ENCODE assay signal across 11 cellular contexts in the genomic region with DNA sequence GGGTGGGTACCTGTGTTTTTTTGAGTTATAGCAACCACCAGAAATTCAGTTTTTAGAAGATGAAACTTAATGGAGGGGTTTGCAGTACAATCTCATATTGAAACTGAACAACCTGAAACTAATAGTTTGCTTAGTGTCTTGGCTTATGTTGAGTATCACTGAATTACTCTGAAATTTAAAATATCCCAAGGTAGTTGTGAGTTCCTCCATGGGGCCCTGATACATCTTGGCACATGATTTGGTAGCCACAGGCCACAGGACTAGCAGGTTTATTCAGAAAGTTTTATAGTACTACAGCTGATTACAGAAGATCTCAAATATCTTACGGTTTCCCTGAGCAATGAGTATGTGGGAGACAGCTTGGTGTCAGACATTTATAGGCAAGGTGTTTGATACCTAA. TPM values are rescaled to one million over a fixed set of nuclear protein-coding genes. Genes with fewer than 3 reads are reported as not detected.
A peak's percentile ranks its signal among the peaks of the same experiment; 100 is the strongest.
DNase-seq lines count a peak whose midpoint lies in the region; ATAC-seq and TF ChIP-seq lines count a peak whose summit lies in the region.
"Had no signal": no experiment of that assay in that cellular context is flagged by ENCODE, and none has a peak within 500 bp of the region (broad histone marks: within the 10 kb centered on the region; RNA-seq: fewer than 3 reads in every experiment).

No MANE protein-coding gene starts in this region.

- peak overlapping the region in 4 of 7 donors; percentile 3 to 33 (median 25) for H3K4me3 Mint-ChIP-seq in CD8-positive, alpha-beta memory T cell
- H3K4me3 Mint-ChIP-seq in endodermal cell = no peak overlapping the region

- no peaks in the 10 kb centered on the region for H3K27me3 ChIP-seq in CD8-positive, alpha-beta memory T cell (ENCODE audit: insufficient read depth, low read length, poor library complexity, severe bottlenecking)
- no peaks in the 10 kb centered on the region for H3K27me3 ChIP-seq in endodermal cell (ENCODE audit: control insufficient read depth, insufficient read depth, low read length, poor library complexity, severe bottlenecking)
- H3K27me3 ChIP-seq in gastroesophageal sphincter = no peaks in the 10 kb centered on the region
- H3K27me3 ChIP-seq in WERI-Rb-1 (ENCODE audit: insufficient read depth, low read depth, severe bottlenecking) = no peaks in the 10 kb centered on the region
- H3K27me3 ChIP-seq in right lobe of liver = no peaks in the 10 kb centered on the region
- H3K27me3 ChIP-seq: upper lobe of left lung had no signal

- TF ChIP-seq POLR2A in gastroesophageal sphincter (IDR thresholded peaks at IDR 0.05) (no peak), right lobe of liver (IDR thresholded peaks at IDR 0.05) (no peak)

- no peak overlapping the region for H3K9ac ChIP-seq in endodermal cell (ENCODE audit: extremely low read depth, low read length, poor library complexity, severe bottlenecking)

- CTCF ChIA-PET in CD8-positive, alpha-beta memory T cell (lab: Charles Lee) = interaction anchor here (1.0 to 2.8 kb wide), 3 partner anchors 8 to 29 kb away, joined by 3 to 7 read pairs (median 3); partner anchors contain the start of gene PTGES3

- H3K4me1 ChIP-seq in CD8-positive, alpha-beta memory T cell (ENCODE audit: insufficient read depth, low read length) = peaks cover 65% of the 10 kb centered on the region
- no peaks in the 10 kb centered on the region for H3K4me1 ChIP-seq in endodermal cell (ENCODE audit: control insufficient read depth, insufficient read depth, low read length)
- peaks cover 0 to 85% (median 13%) of the 10 kb centered on the region in 3 donors for H3K4me1 ChIP-seq in gastroesophageal sphincter
- peaks cover 0 to 55% (median 14%) of the 10 kb centered on the region in 4 donors for H3K4me1 ChIP-seq in right lobe of liver

- no peak overlapping the region for H3K4me3 ChIP-seq in CD8-positive, alpha-beta memory T cell (ENCODE audit: low read length)
- no peak overlapping the region for H3K4me3 ChIP-seq in endodermal cell (ENCODE audit: low read length)
- no peak overlapping the region for H3K4me3 ChIP-seq in gastroesophageal sphincter
- no peak overlapping the region for H3K4me3 ChIP-seq in WERI-Rb-1 (ENCODE audit: low read depth, low read length)
- H3K4me3 ChIP-seq in right lobe of liver = no peak overlapping the region
- H3K4me3 ChIP-seq: upper lobe of left lung had no signal

- peaks cover 57 to 83% (median 72%) of the 10 kb centered on the region in 3 donors for H3K4me1 Mint-ChIP-seq in CD8-positive, alpha-beta memory T cell
- H3K4me1 Mint-ChIP-seq in endodermal cell = peaks cover 2% of the 10 kb centered on the region

- H3K27ac Mint-ChIP-seq in CD8-positive, alpha-beta memory T cell = peak overlapping the region; percentile 54 to 96 (median 66)
- H3K27ac Mint-ChIP-seq in endodermal cell = peak overlapping the region; percentile 53

- ATAC-seq in GM21381 (IDR thresholded peaks at IDR 0.05; ENCODE audit: unreplicated experiment) (peak; percentile 59), HG03520 (IDR thresholded peaks at IDR 0.05; ENCODE audit: unreplicated experiment) (peak; percentile 60), gastroesophageal sphincter (no peak), right lobe of liver (no peak)

- H3K27ac ChIP-seq in CD8-positive, alpha-beta memory T cell (ENCODE audit: low read depth, low read length) = peak overlapping the region; percentile 24
- H3K27ac ChIP-seq in endodermal cell (ENCODE audit: low read depth, low read length) (no peak overlapping the region), gastroesophageal sphincter (no peak overlapping the region), WERI-Rb-1 (no peak overlapping the region), right lobe of liver (no peak overlapping the region)
- H3K27ac ChIP-seq: upper lobe of left lung had no signal

- WGBS in endodermal cell (ENCODE audit: insufficient coverage in 1 of 2, insufficient read length in 1 of 2), 2 experiments = 78 to 100% methylated on average over 1 of the region's 1 CpG
- 63 to 87% methylated on average over 1 of the region's 1 CpG for WGBS in gastroesophageal sphincter (ENCODE audit: low coverage in 1 of 2), 2 donors
- WGBS in right lobe of liver (ENCODE audit: insufficient coverage, low coverage, low lambda C conversion rate, missing lambda C conversion rate) = 55% methylated on average over 1 of the region's 1 CpG

- no peak for DNase-seq in CD8-positive, alpha-beta memory T cell
- DNase-seq in endodermal cell (peak; percentile 17), WERI-Rb-1 (no peak), GM19240 (ENCODE audit: insufficient read length, low spot score) (no peak), right lobe of liver (no peak)
- DNase-seq: NCI-H187, SIG-M5 had no signal

- no peaks in the 10 kb centered on the region for H3K9me3 Mint-ChIP-seq in CD8-positive, alpha-beta memory T cell
- no peaks in the 10 kb centered on the region for H3K9me3 Mint-ChIP-seq in endodermal cell

- H3K27me3 Mint-ChIP-seq in CD8-positive, alpha-beta memory T cell = no peaks in the 10 kb centered on the region
- H3K27me3 Mint-ChIP-seq in endodermal cell (ENCODE audit: insufficient read depth) = no peaks in the 10 kb centered on the region

- H3K9me3 ChIP-seq in CD8-positive, alpha-beta memory T cell (ENCODE audit: low read length) = no peaks in the 10 kb centered on the region
- H3K9me3 ChIP-seq in endodermal cell (ENCODE audit: control insufficient read depth, low read length) = no peaks in the 10 kb centered on the region
- H3K9me3 ChIP-seq in gastroesophageal sphincter = no peaks in the 10 kb centered on the region
- no peaks in the 10 kb centered on the region for H3K9me3 ChIP-seq in WERI-Rb-1 (ENCODE audit: severe bottlenecking)
- H3K9me3 ChIP-seq in right lobe of liver = no peaks in the 10 kb centered on the region
- H3K9me3 ChIP-seq: upper lobe of left lung had no signal

- peaks cover 0 to 47% (median 5%) of the 10 kb centered on the region in 3 donors for H3K36me3 Mint-ChIP-seq in CD8-positive, alpha-beta memory T cell
- peaks cover 52% of the 10 kb centered on the region for H3K36me3 Mint-ChIP-seq in endodermal cell (ENCODE audit: low read depth)

- POLR2A ChIA-PET in CD8-positive, alpha-beta memory T cell (lab: Charles Lee) = interaction anchor here (0.6 to 1.7 kb wide), 2 partner anchors 10 to 19 kb away, joined by 4 to 5 read pairs; partner anchors contain the start of gene PTGES3

- peaks cover 12% of the 10 kb centered on the region for H3K36me3 ChIP-seq in CD8-positive, alpha-beta memory T cell (ENCODE audit: insufficient read depth, low read length)
- H3K36me3 ChIP-seq in endodermal cell (ENCODE audit: control insufficient read depth, insufficient read depth, low read length) (peaks cover 67% of the 10 kb centered on the region), gastroesophageal sphincter (peaks cover 0 to 17% of the 10 kb centered on the region in 2 donors), WERI-Rb-1 (peaks cover 47% of the 10 kb centered on the region), right lobe of liver (peaks cover 0 to 15% (median under 1%) of the 10 kb centered on the region in 4 donors)

- intact Hi-C loops in right lobe of liver (cut with DNase I) = no loop called here

- no peak for TF ChIP-seq CTCF in endodermal cell (conservative IDR thresholded peaks at IDR 0.05)
- no peak for TF ChIP-seq CTCF in gastroesophageal sphincter (IDR thresholded peaks at IDR 0.05)
- no peak for TF ChIP-seq CTCF in WERI-Rb-1 (IDR thresholded peaks at IDR 0.05; ENCODE audit: low read depth, low read length)
- TF ChIP-seq CTCF in right lobe of liver (IDR thresholded peaks at IDR 0.05) = no peak

- TF ChIP-seq EP300 in gastroesophageal sphincter (IDR thresholded peaks at IDR 0.05) = no peak

RNA-seq across cellular contexts. Expression of gene PTGES3, which starts 10.4 kb away (rescaled TPM):
- 100 to 1,000 TPM; 431 to 437 TPM for total RNA-seq in CD8-positive, alpha-beta memory T cell
- polyA plus RNA-seq in CD8-positive, alpha-beta memory T cell = 242 TPM
- total RNA-seq in endodermal cell (100 to 1,000 TPM; 275 to 320 TPM), gastroesophageal sphincter (100 to 1,000 TPM in 2 of 4 donors, 10 to 100 TPM in 2; 73.5 to 115 (median 104) TPM), right lobe of liver (100 to 1,000 TPM in 2 of 6 experiments, 10 to 100 TPM in 4; 70.0 to 184 (median 81.8) TPM)
- polyA plus RNA-seq in endodermal cell (2013, experiment 1 of 2) = 328 TPM
- polyA plus RNA-seq in endodermal cell (2013, experiment 2 of 2) = 314 TPM

RNA-seq across cellular contexts. Expression of gene ATP5F1B, which starts 31.9 kb away (rescaled TPM):
- 100 to 1,000 TPM; 925 to 960 TPM for total RNA-seq in CD8-positive, alpha-beta memory T cell
- polyA plus RNA-seq in CD8-positive, alpha-beta memory T cell = 828 TPM
- total RNA-seq in endodermal cell (100 to 1,000 TPM; 653 to 681 TPM), gastroesophageal sphincter (100 to 1,000 TPM; 315 to 472 (median 432) TPM), right lobe of liver (100 to 1,000 TPM; 346 to 535 (median 362) TPM)
- polyA plus RNA-seq in endodermal cell (2013, experiment 1 of 2) = 736 TPM
- 668 TPM for polyA plus RNA-seq in endodermal cell (2013, experiment 2 of 2)

RNA-seq across cellular contexts. Expression of gene NACA, which starts 47.4 kb away (rescaled TPM):
- total RNA-seq in CD8-positive, alpha-beta memory T cell = 1,000 to 10,000 TPM in 1 of 2 experiments, 100 to 1,000 TPM in 1; 957 to 1,017 TPM
- 1,079 TPM for polyA plus RNA-seq in CD8-positive, alpha-beta memory T cell
- total RNA-seq in endodermal cell (100 to 1,000 TPM; 817 to 958 TPM), gastroesophageal sphincter (1,000 to 10,000 TPM; 1,080 to 1,809 (median 1,519) TPM), right lobe of liver (100 to 1,000 TPM; 218 to 501 (median 330) TPM)
- 1,626 TPM for polyA plus RNA-seq in endodermal cell (2013, experiment 1 of 2)
- 1,491 TPM for polyA plus RNA-seq in endodermal cell (2013, experiment 2 of 2)

RNA-seq across cellular contexts. Expression of gene BAZ2A, which starts 47.6 kb away (rescaled TPM):
- 10 to 100 TPM; 87.3 to 89.1 TPM for total RNA-seq in CD8-positive, alpha-beta memory T cell
- polyA plus RNA-seq in CD8-positive, alpha-beta memory T cell = 36.4 TPM
- total RNA-seq in endodermal cell (100 to 1,000 TPM; 125 to 137 TPM), gastroesophageal sphincter (10 to 100 TPM; 32.1 to 73.2 (median 54.6) TPM), right lobe of liver (10 to 100 TPM; 21.8 to 45.7 (median 33.4) TPM)
- polyA plus RNA-seq in endodermal cell (2013, experiment 1 of 2) = 93.1 TPM
- polyA plus RNA-seq in endodermal cell (2013, experiment 2 of 2) = 89.0 TPM

Comparison
In these comparisons a context has a peak if more than half of its experiments do, and no peak if none do; other contexts are left out.
1. ATAC-seq: peak in GM21381 (single experiment) and HG03520 (single experiment); none in gastroesophageal sphincter (single experiment) and right lobe of liver (0 of 4).